22 cellular contexts compared by ENCODE assay signal in the genomic region with DNA sequence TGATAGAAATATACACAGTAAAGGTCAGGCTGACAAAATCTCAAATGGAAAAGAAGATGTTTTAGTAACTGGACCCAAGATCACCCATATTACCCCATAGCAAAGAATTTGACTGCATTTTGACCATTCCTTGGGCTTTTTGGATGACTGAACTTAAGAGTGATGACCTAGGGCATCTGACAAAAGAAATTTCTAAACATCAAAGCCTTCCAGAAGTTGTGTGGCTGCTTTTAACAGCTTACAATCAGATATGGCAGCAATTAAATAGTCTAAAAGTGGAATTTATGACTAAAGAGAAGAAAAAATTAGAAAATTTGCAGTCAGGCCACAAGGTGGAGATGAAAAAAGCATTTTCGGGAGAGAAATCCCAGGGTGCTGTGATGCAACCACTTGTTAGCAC.
DNase-seq lines count a peak whose midpoint lies in the region; ATAC-seq, FAIRE-seq and TF ChIP-seq lines count a peak whose summit lies in the region.
"Had no signal": no experiment of that assay in that cellular context is flagged by ENCODE, and none has a peak within 500 bp of the region (broad histone marks: within the 10 kb centered on the region; RNA-seq: fewer than 3 reads in every experiment).

No MANE protein-coding gene starts in this region.

- no peaks in the 10 kb centered on the region for H3K27me3 ChIP-seq in Caco-2 (replicated peaks; ENCODE audit: control insufficient read depth, insufficient read depth, low read length)
- H3K27me3 ChIP-seq in mesendoderm (ENCODE audit: insufficient read depth, low read length, poor library complexity), result no peaks in the 10 kb centered on the region
- H3K27me3 ChIP-seq: BE2C; BLaER1 treated with 17β-estradiol and CSF1 and Interleukin-3, amounts not matched to agents 10 nM and 100 nM had no signal

- no peak overlapping the region for H3K9ac ChIP-seq in mesendoderm (ENCODE audit: low read length)
- H3K9ac ChIP-seq: BLaER1 treated with 17β-estradiol and CSF1 and Interleukin-3, amounts not matched to agents 10 nM and 100 nM; GM23248 had no signal

- no peak overlapping the region for H3K27ac Mint-ChIP-seq in Caco-2 (ENCODE audit: unreplicated experiment)
- H3K27ac Mint-ChIP-seq: CD14-positive monocyte; CD4-positive, alpha-beta T cell; CD8-positive, alpha-beta memory T cell; H9 had no signal

- no peak overlapping the region for H2BK15ac ChIP-seq in mesendoderm (replicated peaks; ENCODE audit: low read depth)

- H3K23ac ChIP-seq in mesendoderm (ENCODE audit: low read length), result no peak overlapping the region

- H3K4me2 ChIP-seq in mesendoderm (ENCODE audit: low read length), result no peak overlapping the region
- H3K4me2 ChIP-seq: BLaER1 treated with 17β-estradiol and CSF1 and Interleukin-3, amounts not matched to agents 10 nM and 100 nM had no signal

- no CpG with 5 or more reads among the region's 1 CpG for WGBS in mesendoderm (ENCODE audit: extremely low coverage, insufficient coverage, low lambda C conversion rate)

- no peak for DNase-seq in Caco-2
- DNase-seq in OCI-M1 (lab: John Stamatoyannopoulos, UW), result peak; percentile 18
- DNase-seq in mesendoderm, result peak; percentile 14
- DNase-seq in SW480 (ENCODE audit: low spot score), result no peak
- no peak for DNase-seq in GM19239 (ENCODE audit: insufficient read length, low spot score)
- DNase-seq: ACHN; AML-193; BE2C; CD4-positive, alpha-beta T cell; CD8-positive, alpha-beta memory T cell; DMS153; DND-41; GDM1; GM23248; H9 had no signal

- no peak overlapping the region for H3K56ac ChIP-seq in mesendoderm (ENCODE audit: low read length)

- no peak overlapping the region for H4K5ac ChIP-seq in mesendoderm (ENCODE audit: low read length)

- no peaks in the 10 kb centered on the region for H3K79me1 ChIP-seq in mesendoderm (ENCODE audit: low read length)

- no peak overlapping the region for H3K27ac ChIP-seq in mesendoderm (ENCODE audit: low read depth, low read length)
- H3K27ac ChIP-seq: BLaER1 treated with 17β-estradiol and CSF1 and Interleukin-3, amounts not matched to agents 10 nM and 100 nM; GM23248 had no signal

- H3K79me2 ChIP-seq in mesendoderm (ENCODE audit: control insufficient read depth, insufficient read depth, low read length), result no peaks in the 10 kb centered on the region

- FAIRE-seq in GM19239 (lab: Jason Lieb, UNC), result no peak
- FAIRE-seq: A204.1, GM12878, GM18507 had no signal

- no peaks in the 10 kb centered on the region for H3K4me1 Mint-ChIP-seq in Caco-2 (ENCODE audit: low read depth, unreplicated experiment)
- H3K4me1 Mint-ChIP-seq: CD14-positive monocyte; CD8-positive, alpha-beta memory T cell had no signal

- H3K36me3 ChIP-seq in Caco-2 (ENCODE audit: control insufficient read depth, insufficient read depth, low read length) (no peaks in the 10 kb centered on the region), mesendoderm (ENCODE audit: control insufficient read depth, insufficient read depth, low read length) (no peaks in the 10 kb centered on the region)
- H3K36me3 ChIP-seq: BE2C; BLaER1 treated with 17β-estradiol and CSF1 and Interleukin-3, amounts not matched to agents 10 nM and 100 nM had no signal

- intact Hi-C loops in Caco-2 (cut with micrococcal nuclease; ENCODE audit: unreplicated experiment), result loop anchor here (5.0 kb wide), 2 partner anchors 310 to 400 kb away; no protein-coding TSS in a partner anchor

- H3K4me3 Mint-ChIP-seq in Caco-2 (ENCODE audit: unreplicated experiment), result no peak overlapping the region
- H3K4me3 Mint-ChIP-seq: CD14-positive monocyte; CD4-positive, alpha-beta T cell; CD8-positive, alpha-beta memory T cell; H9 had no signal

- H3K4me1 ChIP-seq in Caco-2 (no peaks in the 10 kb centered on the region), mesendoderm (ENCODE audit: control insufficient read depth, low read depth, low read length) (no peaks in the 10 kb centered on the region)
- H3K4me1 ChIP-seq: BE2C; BLaER1 treated with 17β-estradiol and CSF1 and Interleukin-3, amounts not matched to agents 10 nM and 100 nM had no signal

- no peak overlapping the region for H2BK5ac ChIP-seq in mesendoderm (ENCODE audit: low read length)

- H3K9me3 ChIP-seq in Caco-2, result no peaks in the 10 kb centered on the region
- H3K9me3 ChIP-seq: BE2C; BLaER1 treated with 17β-estradiol and CSF1 and Interleukin-3, amounts not matched to agents 10 nM and 100 nM had no signal

- H3K18ac ChIP-seq in mesendoderm (ENCODE audit: low read length), result no peak overlapping the region

- no peak overlapping the region for H2AK5ac ChIP-seq in mesendoderm (ENCODE audit: low read length)

- no peak overlapping the region for H3K4ac ChIP-seq in mesendoderm (ENCODE audit: low read depth, low read length)

- no peak overlapping the region for H4K8ac ChIP-seq in mesendoderm (ENCODE audit: low read depth, low read length)

- BruUV-seq in Caco-2 (replicated peaks; lab: Mats Ljungman, UMichigan), result no TSS peak

- H3K4me3 ChIP-seq in Caco-2 (ENCODE audit: low read depth, low read length) (no peak overlapping the region), mesendoderm (ENCODE audit: low read length) (no peak overlapping the region)
- H3K4me3 ChIP-seq: BLaER1 treated with 17β-estradiol and CSF1 and Interleukin-3, amounts not matched to agents 10 nM and 100 nM; GM12878; GM23248 had no signal

- peak; percentile 13 to 15 for TF ChIP-seq CTCF in Caco-2 (IDR thresholded peaks at IDR 0.05; ENCODE audit: insufficient read depth in 1 of 2, low read depth in 1 of 2, low read length in 1 of 2, severe bottlenecking in 1 of 2, unreplicated experiment in 1 of 2)

- no peak for ATAC-seq in HG03175 (IDR thresholded peaks at IDR 0.05; ENCODE audit: unreplicated experiment)
- ATAC-seq: GM12878, HCT116 had no signal

- H3K36me3 Mint-ChIP-seq in Caco-2 (ENCODE audit: insufficient read depth, unreplicated experiment), result no peaks in the 10 kb centered on the region
- H3K36me3 Mint-ChIP-seq: CD14-positive monocyte; CD8-positive, alpha-beta memory T cell had no signal

- CTCF ChIA-PET in Caco-2 (lab: Charles Lee), result no interaction called here

- no peaks in the 10 kb centered on the region for H3K9me3 Mint-ChIP-seq in Caco-2 (ENCODE audit: unreplicated experiment)
- H3K9me3 Mint-ChIP-seq: H9 had no signal

- no peak overlapping the region for H2BK120ac ChIP-seq in mesendoderm (ENCODE audit: low read depth, low read length)

- H3K27me3 Mint-ChIP-seq in Caco-2 (ENCODE audit: insufficient read depth, unreplicated experiment), result no peaks in the 10 kb centered on the region
- H3K27me3 Mint-ChIP-seq: CD4-positive, alpha-beta T cell had no signal

- POLR2A ChIA-PET in Caco-2 (lab: Charles Lee), result no interaction called here

Comparison
In these comparisons a context has a peak if more than half of its experiments do, and no peak if none do; other contexts are left out.
1. DNase-seq: peak in OCI-M1 (single experiment) and mesendoderm (single experiment); none in Caco-2 (0 of 2), SW480 (single experiment) and GM19239 (single experiment).